1 cellular context compared by ENCODE assay signal in genomic region chr7:27107901-27108381, GRCh38.
TF ChIP-seq lines count a peak whose summit lies in the region.

No MANE protein-coding gene starts in this region.

TF ChIP-seq in HepG2, 621 proteins besides CTCF, POLR2A, EP300 and RAD21:
- peak; percentile 11 for TF ChIP-seq RBM22 (optimal IDR thresholded peaks at IDR 0.05; ENCODE audit: low read length)
- TF ChIP-seq KMT2B (CRISPR knock-in tag; IDR thresholded peaks at IDR 0.05) = no peak
- TF ChIP-seq TRIM24 (CRISPR knock-in tag; IDR thresholded peaks at IDR 0.05) = no peak
- TF ChIP-seq, protein P1, sequence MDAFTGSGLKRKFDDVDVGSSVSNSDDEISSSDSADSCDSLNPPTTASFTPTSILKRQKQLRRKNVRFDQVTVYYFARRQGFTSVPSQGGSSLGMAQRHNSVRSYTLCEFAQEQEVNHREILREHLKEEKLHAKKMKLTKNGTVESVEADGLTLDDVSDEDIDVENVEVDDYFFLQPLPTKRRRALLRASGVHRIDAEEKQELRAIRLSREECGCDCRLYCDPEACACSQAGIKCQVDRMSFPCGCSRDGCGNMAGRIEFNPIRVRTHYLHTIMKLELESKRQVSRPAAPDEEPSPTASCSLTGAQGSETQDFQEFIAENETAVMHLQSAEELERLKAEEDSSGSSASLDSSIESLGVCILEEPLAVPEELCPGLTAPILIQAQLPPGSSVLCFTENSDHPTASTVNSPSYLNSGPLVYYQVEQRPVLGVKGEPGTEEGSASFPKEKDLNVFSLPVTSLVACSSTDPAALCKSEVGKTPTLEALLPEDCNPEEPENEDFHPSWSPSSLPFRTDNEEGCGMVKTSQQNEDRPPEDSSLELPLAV (CRISPR knock-in tag; conservative IDR thresholded peaks at IDR 0.05; ENCODE audit: low read depth) = no peak
- no peak for TF ChIP-seq MIXL1 (CRISPR knock-in tag; IDR thresholded peaks at IDR 0.05)
- TF ChIP-seq RBFOX2 (IDR thresholded peaks at IDR 0.05; ENCODE audit: low read depth, low read length) = 0 out of 2 replicates have a peak, but pooled peaks have one; percentile 33
- TF ChIP-seq AGO2 (optimal IDR thresholded peaks at IDR 0.05; ENCODE audit: low read depth, low read length) = peak; percentile 98
